ENCODE assay signal across 8 cellular contexts in the genomic region with DNA sequence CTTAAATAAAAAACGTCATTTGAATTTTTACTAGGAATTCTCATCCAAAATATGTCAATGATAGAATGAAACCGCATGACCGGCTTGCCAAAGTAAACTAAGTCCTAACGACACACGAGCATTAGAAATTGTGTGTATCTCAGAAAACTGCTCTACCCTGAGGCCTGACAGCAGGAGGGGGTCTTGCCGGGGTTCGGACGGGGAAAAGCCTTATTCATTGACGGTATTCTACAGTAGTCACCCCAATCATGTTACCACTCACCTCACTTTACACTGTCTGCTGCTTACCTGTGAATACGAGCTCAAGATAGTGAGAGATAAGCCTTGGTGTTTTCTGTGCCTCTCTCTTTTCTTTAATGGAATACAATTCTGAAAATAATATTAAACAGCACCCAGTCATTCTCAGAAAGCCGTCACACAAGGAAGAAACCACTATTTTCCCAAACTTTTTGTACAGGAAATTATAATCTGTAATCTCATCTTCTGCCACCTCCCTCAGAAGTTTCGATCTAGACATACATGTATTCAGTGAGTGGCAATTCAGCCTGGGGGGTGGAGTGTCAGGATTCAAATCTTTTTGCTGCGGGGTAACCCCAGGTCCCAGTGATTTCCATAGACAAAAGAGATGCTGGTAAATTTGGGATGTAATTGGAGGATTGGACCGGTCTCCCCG. TPM values are rescaled to one million over a fixed set of nuclear protein-coding genes. Genes with fewer than 3 reads are reported as not detected.
DNase-seq lines count a peak whose midpoint lies in the region; ATAC-seq and TF ChIP-seq lines count a peak whose summit lies in the region.

No MANE protein-coding gene starts in this region.

- POLR2A ChIA-PET in A673 (lab: Charles Lee; ENCODE audit: low non-redundant PET), result interaction anchor here (0.7 to 1.0 kb wide), 2 partner anchors 10 to 498 kb away, joined by 3 to 4 read pairs; no protein-coding TSS in a partner anchor
- POLR2A ChIA-PET in activated B cell treated with CpG ODN at 0.5 μM for 24 hours (lab: Charles Lee), result interaction anchor here (0.5 to 7.9 kb wide), 14 partner anchors 12 to 586 kb away, joined by 3 to 127 read pairs (median 24); a partner anchor contains a TSS

- no peak for DNase-seq in A673 (ENCODE audit: low spot score)
- DNase-seq in activated B cell treated with CpG ODN at 0.5 μM for 24 hours, result no peak
- DNase-seq in left lung, result no peak
- no peak for DNase-seq in COLO668 (lab: John Stamatoyannopoulos, UW; ENCODE audit: unreplicated experiment)
- DNase-seq in pons (ENCODE audit: low spot score), result no peak
- DNase-seq in SK-N-DZ (ENCODE audit: low spot score), result no peak
- DNase-seq in NCI-H1436 (lab: John Stamatoyannopoulos, UW), result no peak

- peaks cover 59% of the 10 kb centered on the region for H3K4me1 Mint-ChIP-seq in activated B cell treated with CpG ODN at 0.5 μM for 24 hours

- CTCF ChIA-PET in A673 (lab: Charles Lee) (no interaction called here), activated B cell treated with CpG ODN at 0.5 μM for 24 hours (lab: Charles Lee) (interaction anchor here (0.7 to 8.0 kb wide), 4 partner anchors 13 to 421 kb away, joined by 3 to 176 read pairs (median 34); a partner anchor contains a TSS)

- no peaks in the 10 kb centered on the region for H3K27me3 Mint-ChIP-seq in activated B cell treated with CpG ODN at 0.5 μM for 24 hours

- H3K9me3 Mint-ChIP-seq in activated B cell treated with CpG ODN at 0.5 μM for 24 hours, result no peaks in the 10 kb centered on the region

- intact Hi-C loops in A673 (cut with micrococcal nuclease; ENCODE audit: unreplicated experiment) (loop anchor here (5.0 to 10.0 kb wide), 3 partner anchors 187 to 760 kb away; a partner anchor contains a TSS), activated B cell treated with CpG ODN at 0.5 μM for 24 hours (cut with micrococcal nuclease) (loop anchor here (1.0 to 10.0 kb wide), 5 partner anchors 416 to 1950 kb away; a partner anchor contains a TSS), left lung (cut with DNase I) (loop anchor here in 1 of 2 donors (5.0 kb wide), 1 partner anchor 422 kb away; no protein-coding TSS in a partner anchor)

- H3K36me3 Mint-ChIP-seq in activated B cell treated with CpG ODN at 0.5 μM for 24 hours (ENCODE audit: low read depth), result peaks cover 20% of the 10 kb centered on the region

- H3K4me3 Mint-ChIP-seq in activated B cell treated with CpG ODN at 0.5 μM for 24 hours, result peak overlapping the region; percentile 91

- H3K4me1 ChIP-seq in A673 (ENCODE audit: insufficient read depth, low read length, poor library complexity, severe bottlenecking), result peaks cover 26% of the 10 kb centered on the region
- H3K4me1 ChIP-seq in left lung, result peaks cover 28 to 58% of the 10 kb centered on the region in 2 donors

- no TSS peak for BruUV-seq in A673 (replicated peaks; lab: Mats Ljungman, UMichigan)

- H3K9me3 ChIP-seq in A673 (ENCODE audit: low read depth, low read length, poor library complexity, severe bottlenecking) (no peaks in the 10 kb centered on the region), left lung (no peaks in the 10 kb centered on the region)

- H3K27me3 ChIP-seq in A673 (replicated peaks; ENCODE audit: insufficient read depth, low read depth, low read length, poor library complexity) (no peaks in the 10 kb centered on the region), left lung (peaks cover 0 to 28% of the 10 kb centered on the region in 2 donors)

- H3K4me3 ChIP-seq in A673 (ENCODE audit: low read depth, low read length, poor library complexity, severe bottlenecking), result peak overlapping the region; percentile 76
- peak overlapping the region; percentile 60 to 66 for H3K4me3 ChIP-seq in left lung

- ATAC-seq in GM21619 (IDR thresholded peaks at IDR 0.05; ENCODE audit: unreplicated experiment), result peak; percentile 6
- ATAC-seq in activated B cell treated with CpG ODN at 0.5 μM for 24 hours (ENCODE audit: low read depth), result peak; percentile 6
- ATAC-seq in left lung, result no peak

- no peak for TF ChIP-seq CTCF in A673 (conservative IDR thresholded peaks at IDR 0.05; ENCODE audit: low read depth, low read length)
- no peak for TF ChIP-seq CTCF in activated B cell treated with CpG ODN at 0.5 μM for 24 hours (IDR thresholded peaks at IDR 0.05)
- no peak for TF ChIP-seq CTCF in left lung (IDR thresholded peaks at IDR 0.05)

- H3K27ac ChIP-seq in A673 (ENCODE audit: low read depth, low read length, poor library complexity, severe bottlenecking) (no peak overlapping the region), left lung (peak overlapping the region; percentile 76 to 84)

- H3K36me3 ChIP-seq in A673 (ENCODE audit: insufficient read depth, low read length, poor library complexity, severe bottlenecking), result peaks cover 8% of the 10 kb centered on the region
- H3K36me3 ChIP-seq in left lung, result no peaks in the 10 kb centered on the region

- peak overlapping the region; percentile 93 for H3K27ac Mint-ChIP-seq in activated B cell treated with CpG ODN at 0.5 μM for 24 hours

RNA-seq across cellular contexts. Expression of a gene that starts 0.5 kb away (rescaled TPM):
- total RNA-seq in A673 (2021) (29.7 and 38.7 TPM in 2 replicates), activated B cell treated with CpG ODN at 0.5 μM for 24 hours (25.4 and 27.2 TPM in 2 replicates), left lung (1 to 10 TPM; 6.4 to 8.8 TPM)
- 0.48 and 1.1 TPM in 2 replicates for polyA plus RNA-seq in SK-N-DZ (2014; cell fraction: cytosol; rRNA removed)
- polyA plus RNA-seq in SK-N-DZ (2014; cell fraction: nucleus; rRNA removed), result 1.2 and 2.2 TPM in 2 replicates

RNA-seq across cellular contexts. Expression of a gene that starts 13.2 kb away (rescaled TPM):
- total RNA-seq in A673 (2021) (64.0 and 81.3 TPM in 2 replicates), activated B cell treated with CpG ODN at 0.5 μM for 24 hours (55.1 and 55.4 TPM in 2 replicates), left lung (10 to 100 TPM; 18.2 to 27.8 TPM)
- 50.0 and 68.5 TPM in 2 replicates for polyA plus RNA-seq in SK-N-DZ (2014; cell fraction: cytosol; rRNA removed)
- polyA plus RNA-seq in SK-N-DZ (2014; cell fraction: nucleus; rRNA removed), result 98.1 and 109 TPM in 2 replicates

RNA-seq across cellular contexts. Expression of a gene that starts 52.0 kb away (rescaled TPM):
- total RNA-seq in A673 (2021), result 20.9 and 23.1 TPM in 2 replicates
- total RNA-seq in activated B cell treated with CpG ODN at 0.5 μM for 24 hours, result 3.3 and 3.5 TPM in 2 replicates
- 10 to 100 TPM; 13.4 to 20.6 TPM for total RNA-seq in left lung
- 11.8 and 21.0 TPM in 2 replicates for polyA plus RNA-seq in SK-N-DZ (2014; cell fraction: cytosol; rRNA removed)
- 42.9 and 51.7 TPM in 2 replicates for polyA plus RNA-seq in SK-N-DZ (2014; cell fraction: nucleus; rRNA removed)
